In the genomic region with DNA sequence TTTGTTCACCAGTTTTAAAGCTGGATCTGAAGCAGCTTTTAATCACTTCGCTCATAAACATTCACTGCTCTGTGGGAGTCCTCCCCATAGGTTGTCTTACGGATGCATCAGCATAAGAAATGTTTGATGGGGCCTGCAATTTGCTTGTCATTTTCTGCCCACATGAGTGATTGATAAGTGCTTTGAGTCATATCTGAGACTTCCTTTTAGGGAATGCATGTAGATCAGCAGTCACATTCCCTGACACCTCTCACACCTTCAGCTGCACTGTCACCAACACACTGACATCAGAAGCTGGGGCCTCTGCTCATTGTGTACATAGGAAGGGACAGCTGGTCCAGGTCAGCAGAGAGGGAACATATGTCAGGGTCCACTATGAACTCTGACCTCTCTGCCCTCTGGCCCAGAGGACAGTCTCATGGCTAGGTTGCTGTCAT, we compare ENCODE assay signal across 23 cellular contexts.
DNase-seq lines count a peak whose midpoint lies in the region; FAIRE-seq and TF ChIP-seq lines count a peak whose summit lies in the region.
"Had no signal": no experiment of that assay in that cellular context is flagged by ENCODE, and none has a peak within 500 bp of the region (broad histone marks: within the 10 kb centered on the region; RNA-seq: fewer than 3 reads in every experiment).

No MANE protein-coding gene starts in this region.

- no peak overlapping the region for H3K4me3 Mint-ChIP-seq in osteocyte (ENCODE audit: unreplicated experiment)
- H3K4me3 Mint-ChIP-seq: activated T-cell treated with anti-CD3 and anti-CD28 coated beads, Interleukin-2, amount 50 U/mL, for 24 hours; brain; CD4-positive, CD25-positive, alpha-beta regulatory T cell; H9; IgD-negative memory B cell; nephron had no signal

- TF ChIP-seq CTCF in osteocyte (IDR thresholded peaks at IDR 0.05) (no peak), GM10266 (IDR thresholded peaks at IDR 0.05; ENCODE audit: control insufficient read depth, insufficient read depth, low read depth, missing control alignments) (no peak)

- H3K4me1 Mint-ChIP-seq in osteocyte (ENCODE audit: unreplicated experiment), result peaks cover 27% of the 10 kb centered on the region
- H3K4me1 Mint-ChIP-seq: CD4-positive, CD25-positive, alpha-beta regulatory T cell; IgD-negative memory B cell had no signal

- no peaks in the 10 kb centered on the region for H3K9me3 Mint-ChIP-seq in osteocyte (ENCODE audit: unreplicated experiment)
- H3K9me3 Mint-ChIP-seq: activated T-cell treated with anti-CD3 and anti-CD28 coated beads, Interleukin-2, amount 50 U/mL, for 24 hours; H9; IgD-negative memory B cell; nephron had no signal

- peak; percentile 28 for DNase-seq in H54 (ENCODE audit: insufficient read length, low spot score)
- peak; percentile 7 for DNase-seq in RKO (ENCODE audit: low spot score)
- peak; percentile 21 for DNase-seq in kidney glomerular epithelial cell (lab: John Stamatoyannopoulos, UW)
- DNase-seq in osteocyte (ENCODE audit: extremely low spot score, unreplicated experiment), result no peak
- no peak for DNase-seq in GM12891 (ENCODE audit: insufficient read length, low spot score)
- no peak for DNase-seq in GM10266 (ENCODE audit: extremely low spot score)
- DNase-seq in EL, result no peak
- no peak for DNase-seq in NCI-H2029 treated with DMSO at 0.1 percent for 48 hours (lab: John Stamatoyannopoulos, UW)
- DNase-seq: activated CD8-positive, alpha-beta memory T cell treated with anti-CD3 and anti-CD28 coated beads for 24 hours; activated gamma-delta T cell treated with Interleukin-2 at 50 U/mL for 16 hours; activated T-cell treated with anti-CD3 and anti-CD28 coated beads, Interleukin-2, amount 50 U/mL, for 24 hours; CD4-positive, CD25-positive, alpha-beta regulatory T cell; H9; heart left ventricle; left ventricle myocardium inferior; MG63; NCI-H1436; NCI-H524; stimulated activated CD8-positive, alpha-beta memory T cell treated with anti-CD3 and anti-CD28 coated beads, Interleukin-4, amount 100 ng/mL, for 48 hours had no signal

- peak overlapping the region; percentile 50 for H3K27ac Mint-ChIP-seq in osteocyte (ENCODE audit: unreplicated experiment)
- H3K27ac Mint-ChIP-seq: activated T-cell treated with anti-CD3 and anti-CD28 coated beads, Interleukin-2, amount 50 U/mL, for 24 hours; CD4-positive, CD25-positive, alpha-beta regulatory T cell; IgD-negative memory B cell; progenitor cell of endocrine pancreas had no signal

- H3K36me3 Mint-ChIP-seq in osteocyte (ENCODE audit: unreplicated experiment), result no peaks in the 10 kb centered on the region
- H3K36me3 Mint-ChIP-seq: brain; CD4-positive, CD25-positive, alpha-beta regulatory T cell; IgD-negative memory B cell had no signal

- FAIRE-seq in H54 (lab: Jason Lieb, UNC), result peak; percentile 70
- no peak for FAIRE-seq in GM12891 (lab: Jason Lieb, UNC)

- H3K27me3 Mint-ChIP-seq in osteocyte (ENCODE audit: unreplicated experiment), result no peaks in the 10 kb centered on the region
- H3K27me3 Mint-ChIP-seq: activated T-cell treated with anti-CD3 and anti-CD28 coated beads, Interleukin-2, amount 50 U/mL, for 24 hours; brain; CD4-positive, CD25-positive, alpha-beta regulatory T cell; IgD-negative memory B cell had no signal

- TF ChIP-seq POLR2A in H54 (IDR thresholded peaks at IDR 0.05; ENCODE audit: low read depth, low read length) (no peak), GM12891 (IDR thresholded peaks at IDR 0.05; ENCODE audit: low read depth, low read length) (no peak)

TF ChIP-seq in GM12891, 5 proteins besides CTCF, POLR2A, EP300 and RAD21:
- TF ChIP-seq PAX5 (IDR thresholded peaks at IDR 0.05; ENCODE audit: insufficient read depth, low read length, severe bottlenecking) (no peak), TAF1 (IDR thresholded peaks at IDR 0.05; ENCODE audit: low read depth, low read length) (no peak), POLR2AphosphoS5 (IDR thresholded peaks at IDR 0.05; ENCODE audit: low read depth, low read length) (no peak), POU2F2 (IDR thresholded peaks at IDR 0.05; ENCODE audit: low read depth, low read length) (no peak), SPI1 (IDR thresholded peaks at IDR 0.05; ENCODE audit: low read depth, low read length) (no peak)

Comparison
In these comparisons a context has a peak if more than half of its experiments do, and no peak if none do; other contexts are left out.
1. DNase-seq: peak in H54 (single experiment), RKO (single experiment) and kidney glomerular epithelial cell (single experiment); none in osteocyte (single experiment), GM12891 (single experiment), GM10266 (single experiment), EL (single experiment) and NCI-H2029 treated with DMSO at 0.1 percent for 48 hours (single experiment).